1 cellular context compared by ENCODE assay signal in the genomic region with DNA sequence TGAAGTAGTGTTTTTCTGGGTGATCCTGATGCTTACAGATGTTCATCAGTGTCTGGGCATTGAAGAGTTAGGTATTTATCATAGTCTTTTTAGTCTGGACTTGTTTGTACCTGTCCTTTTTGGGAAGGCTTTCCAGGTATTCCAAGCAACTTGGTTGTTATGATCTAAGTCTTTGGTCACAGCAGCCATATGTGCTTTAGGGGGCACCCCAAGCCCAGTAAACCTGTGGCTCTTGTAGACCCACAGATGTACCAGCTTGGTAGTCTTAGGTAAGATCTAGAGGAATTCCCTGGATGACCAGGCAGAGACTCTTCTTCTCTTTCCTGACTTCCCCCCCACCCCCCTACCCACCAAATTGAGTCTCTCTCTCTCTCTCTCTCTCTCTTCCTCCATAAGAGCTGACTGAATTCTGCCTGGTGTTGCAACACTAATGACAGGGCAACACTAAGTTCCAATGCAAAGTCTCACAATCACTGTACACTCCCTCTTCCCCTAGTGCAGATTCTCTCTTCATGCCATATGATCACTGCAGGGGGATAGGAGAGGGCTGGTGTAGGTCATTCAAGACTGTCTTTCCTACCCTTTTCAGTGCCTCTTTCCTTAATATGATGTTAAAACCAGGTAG.
TF ChIP-seq lines count a peak whose summit lies in the region.

No MANE protein-coding gene starts in this region.

TF ChIP-seq in GM23338, 12 proteins besides CTCF, POLR2A, EP300 and RAD21 (continued from another document):
- no peak for TF ChIP-seq CREB1 (CRISPR knock-in tag; IDR thresholded peaks at IDR 0.05; ENCODE audit: low read depth)
- no peak for TF ChIP-seq ZNF331 (CRISPR knock-in tag; IDR thresholded peaks at IDR 0.05; ENCODE audit: low read depth)
- TF ChIP-seq EZH2 (IDR thresholded peaks at IDR 0.05; ENCODE audit: low read depth, unreplicated experiment) = no peak
